8 cellular contexts compared by ENCODE assay signal in genomic region chr2:9799011-9799596, GRCh38. TPM values are rescaled to one million over a fixed set of nuclear protein-coding genes. Genes with fewer than 3 reads are reported as not detected.
DNase-seq lines count a peak whose midpoint lies in the region; ATAC-seq and TF ChIP-seq lines count a peak whose summit lies in the region.

No MANE protein-coding gene starts in this region.

- H4K20me1 ChIP-seq in IMR-90 (ENCODE audit: insufficient read depth, low read length): no peaks in the 10 kb centered on the region; the same call in 1 of the 2 replicates

- no peak overlapping the region for H3K23ac ChIP-seq in IMR-90 (ENCODE audit: low read depth, low read length)

- no peak overlapping the region for H4K91ac ChIP-seq in IMR-90 (ENCODE audit: insufficient read depth, low read depth, low read length)

- H3K4me1 Mint-ChIP-seq in activated CD8-positive, alpha-beta memory T cell treated with anti-CD3 and anti-CD28 coated beads, Interleukin-2, amount 10 ng/mL, durations not matched to agents 7 days and 5 days: peaks cover 45% of the 10 kb centered on the region
- peaks cover 37% of the 10 kb centered on the region for H3K4me1 Mint-ChIP-seq in activated T-helper 2 cell treated with anti-CD3 and anti-CD28 coated beads, Interferon-gamma antibody, Interleukin-2, Interleukin-4, amounts not matched to agents 10 μg/mL and 5 μg/mL and 100 μg/mL, durations not matched to agents 14 hours and 24 hours and 36 hours (ENCODE audit: low read depth)

- no peaks in the 10 kb centered on the region for H3K79me1 ChIP-seq in IMR-90 (ENCODE audit: low read depth in 1 of 2, low read length in 2 of 2)

- WGBS in IMR-90 (ENCODE audit: extremely low coverage in 2 of 2, insufficient read length in 1 of 2), 2 experiments: 97% methylated on average over 5 of the region's 11 CpGs; no CpG with 5 or more reads in 1 of the 2 experiments
- WGBS in spleen, 5 donors: 39 to 63% (median 59%) methylated on average over 10 to 11 of the region's 11 CpGs

- H2BK5ac ChIP-seq in IMR-90 (ENCODE audit: low read depth, low read length, poor library complexity, severe bottlenecking): no peak overlapping the region

- peak overlapping the region; percentile 91 for H3K27ac Mint-ChIP-seq in activated CD8-positive, alpha-beta memory T cell treated with anti-CD3 and anti-CD28 coated beads, Interleukin-2, amount 10 ng/mL, durations not matched to agents 7 days and 5 days
- H3K27ac Mint-ChIP-seq in activated T-helper 2 cell treated with anti-CD3 and anti-CD28 coated beads, Interferon-gamma antibody, Interleukin-2, Interleukin-4, amounts not matched to agents 10 μg/mL and 5 μg/mL and 100 μg/mL, durations not matched to agents 14 hours and 24 hours and 36 hours: no peak overlapping the region

- no peak overlapping the region for H3K18ac ChIP-seq in IMR-90 (ENCODE audit: low read depth, low read length)

- no peak overlapping the region for H4K8ac ChIP-seq in IMR-90 (ENCODE audit: low read depth in 2 of 2, low read length in 2 of 2)

- H3K9me3 ChIP-seq in IMR-90 (ENCODE audit: control insufficient read depth, insufficient read depth, low read length) (no peaks in the 10 kb centered on the region), spleen (peaks cover 0 to 1% (median 0%) of the 10 kb centered on the region in 8 donors)

- H2BK120ac ChIP-seq in IMR-90 (ENCODE audit: low read depth, low read length): no peak overlapping the region

- H4K5ac ChIP-seq in IMR-90 (ENCODE audit: low read depth, low read length): no peak overlapping the region

- H3K4me3 Mint-ChIP-seq in activated CD8-positive, alpha-beta memory T cell treated with anti-CD3 and anti-CD28 coated beads, Interleukin-2, amount 10 ng/mL, durations not matched to agents 7 days and 5 days: peak overlapping the region; percentile 57
- H3K4me3 Mint-ChIP-seq in activated T-helper 2 cell treated with anti-CD3 and anti-CD28 coated beads, Interferon-gamma antibody, Interleukin-2, Interleukin-4, amounts not matched to agents 10 μg/mL and 5 μg/mL and 100 μg/mL, durations not matched to agents 14 hours and 24 hours and 36 hours (ENCODE audit: low read depth): peak overlapping the region; percentile 72

- ATAC-seq in activated CD8-positive, alpha-beta memory T cell treated with anti-CD3 and anti-CD28 coated beads, Interleukin-2, amount 10 ng/mL, durations not matched to agents 7 days and 5 days: peak; percentile 68
- no peak for ATAC-seq in IMR-90 (ENCODE audit: low read depth)

- no peak overlapping the region for H3K4me2 ChIP-seq in IMR-90 (ENCODE audit: low read depth, low read length)

- DNase-seq in activated CD8-positive, alpha-beta memory T cell treated with anti-CD3 and anti-CD28 coated beads, Interleukin-2, amount 10 ng/mL, durations not matched to agents 7 days and 5 days: peak; percentile 75
- no peak for DNase-seq in activated CD8-positive, alpha-beta memory T cell treated with anti-CD3 and anti-CD28 coated beads, Interleukin-2, amount 50 U/mL, for 48 hours
- no peak for DNase-seq in IMR-90
- no peak for DNase-seq in activated T-helper 2 cell treated with anti-CD3 and anti-CD28 coated beads, Interferon-gamma antibody, Interleukin-2, Interleukin-4, amounts not matched to agents 10 μg/mL and 5 μg/mL and 100 μg/mL, durations not matched to agents 14 hours and 24 hours and 36 hours (ENCODE audit: low spot score)
- peak; percentile 71 for DNase-seq in spleen
- DNase-seq in SIG-M5 treated with dmso at 0.1 percent for 504 hours (lab: John Stamatoyannopoulos, UW; ENCODE audit: unreplicated experiment): no peak
- no peak for DNase-seq in DMS153 treated with DMSO at 0.1 percent for 48 hours (lab: John Stamatoyannopoulos, UW; ENCODE audit: unreplicated experiment)
- DNase-seq in NCI-H446 (lab: John Stamatoyannopoulos, UW): no peak

- peaks cover 11% of the 10 kb centered on the region; the same call in 1 of the 2 replicates for H3K9me1 ChIP-seq in IMR-90 (ENCODE audit: insufficient read depth, low read length)

- H2BK20ac ChIP-seq in IMR-90 (ENCODE audit: low read depth, low read length): no peak overlapping the region

- no TSS peak for BruUV-seq in IMR-90 (replicated peaks; lab: Mats Ljungman, UMichigan)

- POLR2A ChIA-PET in IMR-90 (lab: Charles Lee; ENCODE audit: unreplicated experiment): no interaction called here

- H3K4me1 ChIP-seq in IMR-90 (ENCODE audit: control insufficient read depth, insufficient read depth, low read length) (peaks cover 16% of the 10 kb centered on the region), spleen (peaks cover 8 to 49% (median 23%) of the 10 kb centered on the region in 6 donors)

- in situ Hi-C loops in IMR-90 (cut with MboI; ENCODE audit: low sequenced_read_pairs): loop anchor here (5.0 kb wide), 1 partner anchor 248 kb away; no protein-coding TSS in a partner anchor

- TF ChIP-seq CTCF in IMR-90 (conservative IDR thresholded peaks at IDR 0.05; ENCODE audit: low read depth, low read length): no peak
- TF ChIP-seq CTCF in spleen (IDR thresholded peaks at IDR 0.05 in 8 of 11, conservative IDR thresholded peaks at IDR 0.05 in 3 of 11): no peak

- H3K27me3 ChIP-seq in IMR-90 (ENCODE audit: control insufficient read depth, insufficient read depth, low read length): no peaks in the 10 kb centered on the region; the same call in 1 of the 2 replicates
- H3K27me3 ChIP-seq in spleen (replicated peaks in 1 of 7): peaks cover 0 to 4% (median 0%) of the 10 kb centered on the region in 7 donors

- H3K27me3 Mint-ChIP-seq in activated CD8-positive, alpha-beta memory T cell treated with anti-CD3 and anti-CD28 coated beads, Interleukin-2, amount 10 ng/mL, durations not matched to agents 7 days and 5 days: peaks cover 1% of the 10 kb centered on the region
- no peaks in the 10 kb centered on the region for H3K27me3 Mint-ChIP-seq in activated T-helper 2 cell treated with anti-CD3 and anti-CD28 coated beads, Interferon-gamma antibody, Interleukin-2, Interleukin-4, amounts not matched to agents 10 μg/mL and 5 μg/mL and 100 μg/mL, durations not matched to agents 14 hours and 24 hours and 36 hours (ENCODE audit: low read depth)

- TF ChIP-seq POLR2A in IMR-90 (IDR thresholded peaks at IDR 0.05; ENCODE audit: low read depth, low read length) (no peak), spleen (IDR thresholded peaks at IDR 0.05) (no peak)

- H3K9me3 Mint-ChIP-seq in activated CD8-positive, alpha-beta memory T cell treated with anti-CD3 and anti-CD28 coated beads, Interleukin-2, amount 10 ng/mL, durations not matched to agents 7 days and 5 days (ENCODE audit: low read depth): no peaks in the 10 kb centered on the region
- no peaks in the 10 kb centered on the region for H3K9me3 Mint-ChIP-seq in activated T-helper 2 cell treated with anti-CD3 and anti-CD28 coated beads, Interferon-gamma antibody, Interleukin-2, Interleukin-4, amounts not matched to agents 10 μg/mL and 5 μg/mL and 100 μg/mL, durations not matched to agents 14 hours and 24 hours and 36 hours

- dilution Hi-C loops in IMR-90 (cut with HindIII; ENCODE audit: low sequenced_read_pairs, unreplicated experiment): no loop called here

- CTCF ChIA-PET in activated CD8-positive, alpha-beta memory T cell treated with anti-CD3 and anti-CD28 coated beads, Interleukin-2, amount 10 ng/mL, durations not matched to agents 7 days and 5 days (lab: Charles Lee): interaction anchor here (0.6 to 7.2 kb wide), 37 partner anchors 9 to 656 kb away, joined by 3 to 78 read pairs (median 4); partner anchors contain the start of genes ADAM17, KLF11 and TAF1B
- CTCF ChIA-PET in IMR-90 (lab: Yijun Ruan, JAX): interaction anchor here (0.5 to 1.5 kb wide), 10 partner anchors 14 to 273 kb away, joined by 3 to 5 read pairs (median 3); no protein-coding TSS in a partner anchor

- H3K27ac ChIP-seq in IMR-90 (ENCODE audit: insufficient read depth, low read length) (no peak overlapping the region), spleen (peak overlapping the region in 5 of 8 donors; percentile 8 to 72 (median 48))

- no peak overlapping the region for H3K14ac ChIP-seq in IMR-90 (replicated peaks; ENCODE audit: low read depth, low read length)

- H3K36me3 ChIP-seq in IMR-90 (ENCODE audit: control insufficient read depth, insufficient read depth, low read length) (no peaks in the 10 kb centered on the region), spleen (no peaks in the 10 kb centered on the region)

- no peak overlapping the region for H3K4ac ChIP-seq in IMR-90 (ENCODE audit: low read depth, low read length)

- TF ChIP-seq RAD21 in IMR-90 (IDR thresholded peaks at IDR 0.05; ENCODE audit: low read length): no peak

- intact Hi-C loops in IMR-90 (cut with micrococcal nuclease): loop anchor here (1.0 kb wide), 1 partner anchor 249 kb away; no protein-coding TSS in a partner anchor
- intact Hi-C loops in activated T-helper 2 cell treated with anti-CD3 and anti-CD28 coated beads, Interferon-gamma antibody, Interleukin-2, Interleukin-4, amounts not matched to agents 10 μg/mL and 5 μg/mL and 100 μg/mL, durations not matched to agents 14 hours and 24 hours and 36 hours (cut with micrococcal nuclease): loop anchor here (2.0 kb wide), 1 partner anchor 16 kb away; no protein-coding TSS in a partner anchor
- intact Hi-C loops in spleen (cut with DNase I; ENCODE audit: low total_unique reads): no loop called here

- H3K9ac ChIP-seq in IMR-90 (ENCODE audit: low read depth, low read length): no peak overlapping the region

- H2AFZ ChIP-seq in IMR-90 (replicated peaks; ENCODE audit: low read length, poor library complexity): peak overlapping the region; percentile 62

- H2AK9ac ChIP-seq in IMR-90 (replicated peaks; ENCODE audit: low read depth, low read length, poor library complexity): no peak overlapping the region

- no peak overlapping the region for H2BK15ac ChIP-seq in IMR-90 (ENCODE audit: low read depth, low read length)

- no peak overlapping the region for H2AK5ac ChIP-seq in IMR-90 (ENCODE audit: low read depth, low read length)

- H3K56ac ChIP-seq in IMR-90 (ENCODE audit: extremely low read depth, insufficient read depth, low read length): no peak overlapping the region

- H3K36me3 Mint-ChIP-seq in activated CD8-positive, alpha-beta memory T cell treated with anti-CD3 and anti-CD28 coated beads, Interleukin-2, amount 10 ng/mL, durations not matched to agents 7 days and 5 days: no peaks in the 10 kb centered on the region
- no peaks in the 10 kb centered on the region for H3K36me3 Mint-ChIP-seq in activated T-helper 2 cell treated with anti-CD3 and anti-CD28 coated beads, Interferon-gamma antibody, Interleukin-2, Interleukin-4, amounts not matched to agents 10 μg/mL and 5 μg/mL and 100 μg/mL, durations not matched to agents 14 hours and 24 hours and 36 hours (ENCODE audit: low read depth)

- H3K4me3 ChIP-seq in IMR-90 (ENCODE audit: insufficient read depth, low read depth, low read length): no peak overlapping the region
- peak overlapping the region in 1 of 8 donors; percentile 45 for H3K4me3 ChIP-seq in spleen

RNA-seq across cellular contexts. Expression of gene TAF1B, which starts 44.2 kb away (rescaled TPM):
- total RNA-seq in activated CD8-positive, alpha-beta memory T cell treated with anti-CD3 and anti-CD28 coated beads, Interleukin-2, amount 10 ng/mL, durations not matched to agents 7 days and 5 days: 10 to 100 TPM; 29.5 to 31.2 TPM
- total RNA-seq in IMR-90 (2012; rRNA removed) (19.9 and 26.9 TPM in 2 replicates), spleen (10 to 100 TPM; 11.5 to 26.5 (median 19.1) TPM)
- polyA plus RNA-seq in IMR-90 (2012; rRNA removed) (7.2 and 8.4 TPM in 2 replicates), spleen (1 to 10 TPM; 3.8 to 5.3 (median 4.2) TPM)
- 1.4 and 2.6 TPM in 2 replicates for polyA plus RNA-seq in IMR-90 (2012; cell fraction: cytosol; rRNA removed)
- polyA plus RNA-seq in IMR-90 (2012; cell fraction: nucleus; rRNA removed; ENCODE audit: low replicate concordance): 0.98 and 9.0 TPM in 2 replicates
- total RNA-seq in activated T-helper 2 cell treated with anti-CD3 and anti-CD28 coated beads, Interferon-gamma antibody, Interleukin-2, Interleukin-4, amounts not matched to agents 10 μg/mL and 5 μg/mL and 100 μg/mL, durations not matched to agents 14 hours and 24 hours and 36 hours: 29.3 and 32.4 TPM in 2 replicates

Comparison
In these comparisons a context has a peak if more than half of its experiments do, and no peak if none do; other contexts are left out.
1. DNase-seq: peak in activated CD8-positive, alpha-beta memory T cell treated with anti-CD3 and anti-CD28 coated beads, Interleukin-2, amount 10 ng/mL, durations not matched to agents 7 days and 5 days (single experiment) and spleen (single experiment); none in activated CD8-positive, alpha-beta memory T cell treated with anti-CD3 and anti-CD28 coated beads, Interleukin-2, amount 50 U/mL, for 48 hours (single experiment), IMR-90 (single experiment), activated T-helper 2 cell treated with anti-CD3 and anti-CD28 coated beads, Interferon-gamma antibody, Interleukin-2, Interleukin-4, amounts not matched to agents 10 μg/mL and 5 μg/mL and 100 μg/mL, durations not matched to agents 14 hours and 24 hours and 36 hours (single experiment), SIG-M5 treated with dmso at 0.1 percent for 504 hours (single experiment), DMS153 treated with DMSO at 0.1 percent for 48 hours (single experiment) and NCI-H446 (0 of 2).